ENCODE assay signal across 11 cellular contexts in genomic region chr6:170082531-170083187, GRCh38.
A peak's percentile ranks its signal among the peaks of the same experiment; 100 is the strongest.
DNase-seq lines count a peak whose midpoint lies in the region; ATAC-seq lines count a peak whose summit lies in the region.
"Had no signal": no experiment of that assay in that cellular context is flagged by ENCODE, and none has a peak within 500 bp of the region (broad histone marks: within the 10 kb centered on the region; RNA-seq: fewer than 3 reads in every experiment).

No MANE protein-coding gene starts in this region.

- peaks cover 30 to 38% of the 10 kb centered on the region in 2 donors for H3K4me1 Mint-ChIP-seq in immature natural killer cell

- no peaks in the 10 kb centered on the region for H3K9me2 ChIP-seq in Karpas-422 (replicated peaks; ENCODE audit: insufficient read depth, low read length)

- H3K36me3 Mint-ChIP-seq in immature natural killer cell: no peaks in the 10 kb centered on the region

- in situ Hi-C loops in SK-MEL-5 (cut with HindIII; ENCODE audit: low pct_unique_long_range_greater_than_20kb, low sequenced_read_pairs): no loop called here

- H3K36me3 ChIP-seq in Karpas-422 (ENCODE audit: insufficient read depth, low read length): no peaks in the 10 kb centered on the region
- H3K36me3 ChIP-seq: brain microvascular endothelial cell had no signal

- H2AFZ ChIP-seq in Karpas-422 (ENCODE audit: low read length): no peak overlapping the region

- peaks cover 14 to 16% (median 14%) of the 10 kb centered on the region in 3 donors for H3K27me3 Mint-ChIP-seq in immature natural killer cell (ENCODE audit: low read depth in 3 of 3)

- no peaks in the 10 kb centered on the region for H3K9me3 ChIP-seq in Karpas-422 (ENCODE audit: low read length)

- H3K4me3 ChIP-seq in Karpas-422 (ENCODE audit: low read length): no peak overlapping the region
- H3K4me3 ChIP-seq: GM12878 had no signal

- peak; percentile 44 for DNase-seq in activated effector memory CD4-positive, alpha-beta T cell treated with anti-CD3 and anti-CD28 coated beads, Interleukin-2, amount 50 U/mL, for 16 hours
- DNase-seq in activated effector memory CD4-positive, alpha-beta T cell treated with Interleukin-2 at 50 U/mL for 16 hours: no peak
- DNase-seq in SK-MEL-5 (ENCODE audit: low read depth, low spot score) (peak; percentile 3), immature natural killer cell (no peak), Karpas-422 (no peak)
- no peak for DNase-seq in stimulated activated naive CD8-positive, alpha-beta T cell treated with anti-CD3 and anti-CD28 coated beads, Interleukin-15, Interleukin-2, amounts not matched to agents 100 U/mL and 50 U/mL, for 24 hours
- DNase-seq: brain microvascular endothelial cell, DMS79 treated with DMSO at 0.1 percent for 48 hours had no signal

- H3K4me3 Mint-ChIP-seq in immature natural killer cell: peak overlapping the region in 4 of 5 donors; percentile 12 to 66 (median 30)

- no peaks in the 10 kb centered on the region for H3K79me2 ChIP-seq in Karpas-422 (ENCODE audit: low read length)

- peaks cover 0 to 2% (median 0%) of the 10 kb centered on the region in 6 donors for H3K9me3 Mint-ChIP-seq in immature natural killer cell

- no peak overlapping the region for H3K4me2 ChIP-seq in Karpas-422 (ENCODE audit: low read depth, low read length, poor library complexity, severe bottlenecking)

- no peaks in the 10 kb centered on the region for H3K4me1 ChIP-seq in Karpas-422 (ENCODE audit: low read length)

- H3K9ac ChIP-seq in Karpas-422 (ENCODE audit: low read length): no peak overlapping the region

- peak overlapping the region in 4 of 6 donors; percentile 10 to 64 (median 20) for H3K27ac Mint-ChIP-seq in immature natural killer cell

- ATAC-seq in stimulated activated naive CD8-positive, alpha-beta T cell treated with anti-CD3 and anti-CD28 coated beads, Interleukin-15, Interleukin-2, amounts not matched to agents 100 U/mL and 50 U/mL, for 24 hours: peak; percentile 79
- ATAC-seq in HG03097 (IDR thresholded peaks at IDR 0.05; ENCODE audit: low FRiP score, unreplicated experiment) (no peak), HG02642 (IDR thresholded peaks at IDR 0.05; ENCODE audit: poor library complexity, unreplicated experiment) (no peak)
- ATAC-seq: GM12878 had no signal

- no peaks in the 10 kb centered on the region for H3K27me3 ChIP-seq in Karpas-422 (ENCODE audit: low read length)
- H3K27me3 ChIP-seq: brain microvascular endothelial cell had no signal

- H4K20me1 ChIP-seq in Karpas-422 (ENCODE audit: insufficient read depth, low read depth, low read length): no peaks in the 10 kb centered on the region

- no peak overlapping the region for H3K27ac ChIP-seq in Karpas-422 (ENCODE audit: low read length)
- H3K27ac ChIP-seq: brain microvascular endothelial cell had no signal

Comparison
In these comparisons a context has a peak if more than half of its experiments do, and no peak if none do; other contexts are left out.
1. DNase-seq: peak in activated effector memory CD4-positive, alpha-beta T cell treated with anti-CD3 and anti-CD28 coated beads, Interleukin-2, amount 50 U/mL, for 16 hours (single experiment) and SK-MEL-5 (single experiment); none in activated effector memory CD4-positive, alpha-beta T cell treated with Interleukin-2 at 50 U/mL for 16 hours (single experiment), immature natural killer cell (0 of 3), stimulated activated naive CD8-positive, alpha-beta T cell treated with anti-CD3 and anti-CD28 coated beads, Interleukin-15, Interleukin-2, amounts not matched to agents 100 U/mL and 50 U/mL, for 24 hours (single experiment) and Karpas-422 (single experiment).